In genomic region chr17:78727057-78727456, GRCh38 we compare ENCODE assay signal across 20 cellular contexts. TPM values are rescaled to one million over a fixed set of nuclear protein-coding genes. Genes with fewer than 3 reads are reported as not detected.
DNase-seq lines count a peak whose midpoint lies in the region; ATAC-seq, FAIRE-seq and TF ChIP-seq lines count a peak whose summit lies in the region.
"Had no signal": no experiment of that assay in that cellular context is flagged by ENCODE, and none has a peak within 500 bp of the region (broad histone marks: within the 10 kb centered on the region; RNA-seq: fewer than 3 reads in every experiment).

No MANE protein-coding gene starts in this region.

- no peak for TF ChIP-seq CTCF in CD8-positive, alpha-beta T cell (IDR thresholded peaks at IDR 0.05)
- TF ChIP-seq CTCF in activated B cell treated with CpG ODN at 0.5 μM for 24 hours (IDR thresholded peaks at IDR 0.05) (no peak), H1 (IDR thresholded peaks at IDR 0.05; ENCODE audit: control extremely low read depth in 1 of 3, insufficient read depth in 1 of 3, low read depth in 1 of 3, low read length in 3 of 3) (no peak), right atrium auricular region (IDR thresholded peaks at IDR 0.05) (no peak)

- no peak for FAIRE-seq in H1 (lab: Jason Lieb, UNC)
- FAIRE-seq: endometrium, GM19239, kidney had no signal

- H3K4me3 ChIP-seq in BLaER1 treated with 17β-estradiol and CSF1 and Interleukin-3, amounts not matched to agents 10 nM and 100 nM = peak overlapping the region in 3 of 10 experiments; percentile 15 to 27 (median 22); a peak in 2 of 20 replicates
- peak overlapping the region; percentile 5 for H3K4me3 ChIP-seq in CD8-positive, alpha-beta T cell (ENCODE audit: low read depth, low read length)
- H3K4me3 ChIP-seq in H1 (ENCODE audit: extremely low read depth in 1 of 4, insufficient read depth in 2 of 4, low read depth in 3 of 4, low read length in 4 of 4) (no peak overlapping the region), right atrium auricular region (no peak overlapping the region)
- H3K4me3 ChIP-seq: ascending aorta, upper lobe of left lung had no signal

- H3K23ac ChIP-seq in H1 (ENCODE audit: insufficient read length) = no peak overlapping the region

- peaks cover 0 to 57% (median 14%) of the 10 kb centered on the region in 11 experiments; a peak in 15 of 22 replicates for H3K36me3 ChIP-seq in BLaER1 treated with 17β-estradiol and CSF1 and Interleukin-3, amounts not matched to agents 10 nM and 100 nM
- no peaks in the 10 kb centered on the region for H3K36me3 ChIP-seq in CD8-positive, alpha-beta T cell (ENCODE audit: insufficient read depth, low read length)
- H3K36me3 ChIP-seq in H1 (ENCODE audit: control insufficient read depth in 2 of 4, insufficient read depth in 4 of 4, low read length in 3 of 4) (no peaks in the 10 kb centered on the region), right atrium auricular region (no peaks in the 10 kb centered on the region)

- H3K56ac ChIP-seq in H1 (replicated peaks; ENCODE audit: insufficient read length, low read depth, low read length) = no peak overlapping the region

- no peak overlapping the region for H3K18ac ChIP-seq in H1 (ENCODE audit: extremely low read depth, low read length)

- peak overlapping the region; percentile 73 for H3K4me3 Mint-ChIP-seq in CD8-positive, alpha-beta T cell
- peak overlapping the region; percentile 42 for H3K4me3 Mint-ChIP-seq in activated B cell treated with CpG ODN at 0.5 μM for 24 hours

- no peaks in the 10 kb centered on the region for H3K27me3 ChIP-seq in BLaER1 treated with 17β-estradiol and CSF1 and Interleukin-3, amounts not matched to agents 10 nM and 100 nM
- no peaks in the 10 kb centered on the region for H3K27me3 ChIP-seq in CD8-positive, alpha-beta T cell (ENCODE audit: insufficient read depth, low read length)
- H3K27me3 ChIP-seq in H1 (replicated peaks in 1 of 4; ENCODE audit: control insufficient read depth in 3 of 4, extremely low read depth in 1 of 4, insufficient read depth in 3 of 4, low read length in 3 of 4) (peaks cover 0 to 3% (median 0%) of the 10 kb centered on the region in 4 experiments; a peak in 1 of 7 replicates), right atrium auricular region (no peaks in the 10 kb centered on the region)
- H3K27me3 ChIP-seq: ascending aorta, upper lobe of left lung had no signal

- H4K5ac ChIP-seq in H1 (ENCODE audit: insufficient read length, low read depth, low read length) = no peak overlapping the region

- no peak for TF ChIP-seq POLR2A in H1 (IDR thresholded peaks at IDR 0.05; ENCODE audit: control extremely low read depth in 1 of 2, low read depth in 2 of 2, low read length in 2 of 2)

- POLR2A ChIA-PET in CD8-positive, alpha-beta T cell (lab: Charles Lee) = no interaction called here
- POLR2A ChIA-PET in activated B cell treated with CpG ODN at 0.5 μM for 24 hours (lab: Charles Lee) = interaction anchor here (1.2 to 3.2 kb wide), 4 partner anchors 9 to 14 kb away, joined by 3 to 48 read pairs (median 12); no protein-coding TSS in a partner anchor
- POLR2A ChIA-PET in H1 (lab: Charles Lee; ENCODE audit: partially characterized antibody) = no interaction called here

- H2BK12ac ChIP-seq in H1 (ENCODE audit: low read depth, low read length) = no peak overlapping the region

- peaks cover 33 to 100% (median 93%) of the 10 kb centered on the region in 11 experiments for H4K20me1 ChIP-seq in BLaER1 treated with 17β-estradiol and CSF1 and Interleukin-3, amounts not matched to agents 10 nM and 100 nM
- peaks cover 0 to 19% of the 10 kb centered on the region in 2 experiments for H4K20me1 ChIP-seq in H1 (replicated peaks in 1 of 2; ENCODE audit: control insufficient read depth in 1 of 2, insufficient read depth in 2 of 2, low read length in 2 of 2)

- TF ChIP-seq EP300 in H1 (IDR thresholded peaks at IDR 0.05; ENCODE audit: borderline replicate concordance in 1 of 2, low read depth in 2 of 2, low read length in 2 of 2) = no peak

- H2AK5ac ChIP-seq in H1 (ENCODE audit: low read depth, low read length) = no peak overlapping the region

- H3K27ac Mint-ChIP-seq in CD8-positive, alpha-beta T cell = peak overlapping the region; percentile 78
- H3K27ac Mint-ChIP-seq in activated B cell treated with CpG ODN at 0.5 μM for 24 hours = peak overlapping the region; percentile 91

- H2BK20ac ChIP-seq in H1 (ENCODE audit: low read length) = no peak overlapping the region

- no peak overlapping the region for H2BK15ac ChIP-seq in H1 (ENCODE audit: low read length)

- peaks cover 89% of the 10 kb centered on the region for H3K4me1 Mint-ChIP-seq in CD8-positive, alpha-beta T cell (ENCODE audit: low read depth)
- peaks cover 93% of the 10 kb centered on the region for H3K4me1 Mint-ChIP-seq in activated B cell treated with CpG ODN at 0.5 μM for 24 hours

- peak overlapping the region in 8 of 11 experiments; percentile 11 to 74 (median 60); a peak in 12 of 22 replicates for H3K9ac ChIP-seq in BLaER1 treated with 17β-estradiol and CSF1 and Interleukin-3, amounts not matched to agents 10 nM and 100 nM
- no peak overlapping the region for H3K9ac ChIP-seq in H1 (replicated peaks in 1 of 4; ENCODE audit: extremely low read depth in 1 of 4, low read depth in 3 of 4, low read length in 3 of 4)

- peaks cover 100% of the 10 kb centered on the region in 10 experiments for H3K4me1 ChIP-seq in BLaER1 treated with 17β-estradiol and CSF1 and Interleukin-3, amounts not matched to agents 10 nM and 100 nM
- peaks cover 89% of the 10 kb centered on the region for H3K4me1 ChIP-seq in CD8-positive, alpha-beta T cell (ENCODE audit: insufficient read depth, low read length)
- H3K4me1 ChIP-seq in H1 (replicated peaks in 1 of 4; ENCODE audit: control insufficient read depth in 3 of 4, insufficient read depth in 4 of 4, low read length in 3 of 4) = peaks cover 17 to 34% (median 23%) of the 10 kb centered on the region in 4 experiments
- H3K4me1 ChIP-seq in right atrium auricular region = peaks cover 0 to 33% of the 10 kb centered on the region in 2 donors

- peaks cover 2% of the 10 kb centered on the region; the same call in 1 of the 2 replicates for H3K79me1 ChIP-seq in H1 (ENCODE audit: low read depth, low read length)

- H3K14ac ChIP-seq in H1 (ENCODE audit: insufficient read length) = no peak overlapping the region

- H3K27ac ChIP-seq in BLaER1 treated with 17β-estradiol and CSF1 and Interleukin-3, amounts not matched to agents 10 nM and 100 nM = peak overlapping the region in 6 of 11 experiments; percentile 38 to 84 (median 72); a peak in 11 of 22 replicates
- no peak overlapping the region for H3K27ac ChIP-seq in CD8-positive, alpha-beta T cell (ENCODE audit: low read depth, low read length)
- H3K27ac ChIP-seq in H1 (ENCODE audit: low read depth, low read length) = no peak overlapping the region
- no peak overlapping the region for H3K27ac ChIP-seq in right atrium auricular region
- H3K27ac ChIP-seq: ascending aorta, upper lobe of left lung had no signal

- H4K8ac ChIP-seq in H1 (ENCODE audit: extremely low read depth, insufficient read depth, low read length) = no peak overlapping the region

- WGBS in H1 (ENCODE audit: extremely low coverage in 1 of 2, insufficient coverage in 1 of 2, insufficient read length in 1 of 2, insufficient replicate concordance in 2 of 2, low coverage in 1 of 2, low lambda C conversion rate in 2 of 2, missing lambda C conversion rate in 1 of 2), 2 experiments = 97% methylated on average over 5 of the region's 5 CpGs; no CpG with 5 or more reads in 1 of the 2 experiments

- DNase-seq in CD8-positive, alpha-beta T cell = no peak
- DNase-seq in activated B cell treated with CpG ODN at 0.5 μM for 24 hours = no peak
- no peak for DNase-seq in H1 (ENCODE audit: low read depth in 1 of 2, low spot score in 2 of 2)
- DNase-seq in HCEC 1CT = no peak
- no peak for DNase-seq in activated CD8-positive, alpha-beta memory T cell treated with anti-CD3 and anti-CD28 coated beads, Interleukin-2, amount 50 U/mL, for 4 hours
- no peak for DNase-seq in right atrium auricular region (ENCODE audit: low spot score)
- no peak for DNase-seq in pons (ENCODE audit: low spot score)
- DNase-seq: hippocampal formation; kidney; mesenchymal stem cell; NCI-H1436 treated with DMSO at 0.1 percent for 48 hours; NCI-H2227 treated with DMSO at 0.1 percent for 48 hours; NK-92 treated with Interleukin-12 subunit alpha and Interleukin-12 subunit beta, amount 100 ng/mL, for 24 hours; stimulated activated naive CD4-positive, alpha-beta T cell; SW 1271 had no signal

- H3K4me2 ChIP-seq in BLaER1 treated with 17β-estradiol and CSF1 and Interleukin-3, amounts not matched to agents 10 nM and 100 nM = peak overlapping the region; percentile 90 to 99 (median 97)
- no peak overlapping the region for H3K4me2 ChIP-seq in H1 (ENCODE audit: insufficient read depth in 1 of 2, low read depth in 2 of 2, low read length in 2 of 2)

- ATAC-seq in CD8-positive, alpha-beta T cell = no peak
- no peak for ATAC-seq in activated B cell treated with CpG ODN at 0.5 μM for 24 hours (ENCODE audit: low read depth)

- no peak overlapping the region for H2BK5ac ChIP-seq in H1 (ENCODE audit: low read depth, low read length)

- no peaks in the 10 kb centered on the region for H3K79me2 ChIP-seq in H1 (ENCODE audit: control insufficient read depth in 1 of 2, insufficient read depth in 2 of 2, low read length in 2 of 2)

- peaks cover 7% of the 10 kb centered on the region for H3K23me2 ChIP-seq in H1 (ENCODE audit: low read depth, low read length)

- H3K9me3 Mint-ChIP-seq in CD8-positive, alpha-beta T cell = no peaks in the 10 kb centered on the region
- H3K9me3 Mint-ChIP-seq in activated B cell treated with CpG ODN at 0.5 μM for 24 hours = no peaks in the 10 kb centered on the region

- H3K36me3 Mint-ChIP-seq in CD8-positive, alpha-beta T cell = peaks cover 44% of the 10 kb centered on the region
- H3K36me3 Mint-ChIP-seq in activated B cell treated with CpG ODN at 0.5 μM for 24 hours (ENCODE audit: low read depth) = peaks cover 64% of the 10 kb centered on the region

- CTCF ChIA-PET in CD8-positive, alpha-beta T cell (lab: Charles Lee) = interaction anchor here (2.6 to 7.1 kb wide), 2 partner anchors 11 to 18 kb away, joined by 9 to 36 read pairs; no protein-coding TSS in a partner anchor
- CTCF ChIA-PET in activated B cell treated with CpG ODN at 0.5 μM for 24 hours (lab: Charles Lee) (no interaction called here), H1 (lab: Charles Lee; ENCODE audit: partially characterized antibody) (interaction anchor here (0.5 to 2.8 kb wide), 6 partner anchors 11 to 168 kb away, joined by 3 to 12 read pairs (median 6); no protein-coding TSS in a partner anchor)

- H3K9me3 ChIP-seq in BLaER1 treated with 17β-estradiol and CSF1 and Interleukin-3, amounts not matched to agents 10 nM and 100 nM (replicated peaks in 1 of 11) = no peaks in the 10 kb centered on the region
- no peaks in the 10 kb centered on the region for H3K9me3 ChIP-seq in CD8-positive, alpha-beta T cell (ENCODE audit: low read length)
- H3K9me3 ChIP-seq in H1 (ENCODE audit: insufficient read depth in 2 of 2, low read depth in 1 of 2, low read length in 1 of 2) (no peaks in the 10 kb centered on the region), right atrium auricular region (no peaks in the 10 kb centered on the region)
- H3K9me3 ChIP-seq: ascending aorta, upper lobe of left lung had no signal

- no peak overlapping the region for H2AFZ ChIP-seq in H1 (ENCODE audit: low read length)

- intact Hi-C loops in CD8-positive, alpha-beta T cell (cut with DNase I, micrococcal nuclease) = no loop called here
- intact Hi-C loops in activated B cell treated with CpG ODN at 0.5 μM for 24 hours (cut with micrococcal nuclease) = no loop called here

- no peak overlapping the region for H4K91ac ChIP-seq in H1 (replicated peaks; ENCODE audit: insufficient read length, low read length)

- H2BK120ac ChIP-seq in H1 (replicated peaks; ENCODE audit: low read depth, low read length) = no peak overlapping the region

- H3K27me3 Mint-ChIP-seq in CD8-positive, alpha-beta T cell (ENCODE audit: low read depth) = no peaks in the 10 kb centered on the region
- H3K27me3 Mint-ChIP-seq in activated B cell treated with CpG ODN at 0.5 μM for 24 hours = no peaks in the 10 kb centered on the region

- no peak for TF ChIP-seq RAD21 in H1 (IDR thresholded peaks at IDR 0.05 in 1 of 2, conservative IDR thresholded peaks at IDR 0.05 in 1 of 2; ENCODE audit: low read depth in 2 of 2, low read length in 2 of 2)

- no peak overlapping the region for H3K4ac ChIP-seq in H1 (replicated peaks; ENCODE audit: insufficient read length, low read depth, low read length)

RNA-seq across cellular contexts. Expression of gene CYTH1, which starts 55.0 kb away (rescaled TPM):
- total RNA-seq in CD8-positive, alpha-beta T cell = 100 to 1,000 TPM; 475 to 490 TPM
- 368 and 391 TPM in 2 replicates for total RNA-seq in activated B cell treated with CpG ODN at 0.5 μM for 24 hours
- total RNA-seq in H1 (2021; fragmentation: NEBNext Ultra II Directional; extraction: Animal tissue kit (Norgen Biotek cat#: 25700)) = 14.7 and 14.8 TPM in 2 replicates
- polyA plus RNA-seq in H1 (2011; rRNA removed) = 12.8 and 13.8 TPM in 2 replicates
- 14.2 TPM for polyA plus RNA-seq in H1 (2011; cell fraction: cytosol; rRNA removed)
- polyA plus RNA-seq in H1 (2011; cell fraction: nucleus; rRNA removed) = 40.9 TPM
- 10.4 to 15.6 TPM (median 10.9 TPM) in 4 replicates for polyA plus RNA-seq in H1 (2012, experiment 1 of 2)
- polyA plus RNA-seq in H1 (2012, experiment 2 of 2) = 4.7 TPM
- polyA plus RNA-seq in H1 (2013, experiment 1 of 2) = 9.9 TPM
- 9.8 TPM for polyA plus RNA-seq in H1 (2013, experiment 2 of 2)
- 16.3 and 17.5 TPM in 2 replicates for polyA minus RNA-seq in H1 (2011; rRNA and poly(A)+ RNA removed)
- 12.4 TPM for polyA minus RNA-seq in H1 (2011; cell fraction: cytosol; rRNA and poly(A)+ RNA removed)
- 20.9 TPM for polyA minus RNA-seq in H1 (2011; cell fraction: nucleus; rRNA and poly(A)+ RNA removed)
- 10 to 100 TPM; 23.8 to 31.0 TPM for total RNA-seq in right atrium auricular region

Comparison
In these comparisons a context has a peak if more than half of its experiments do, and no peak if none do; other contexts are left out.
1. H3K27ac ChIP-seq: peak in BLaER1 treated with 17β-estradiol and CSF1 and Interleukin-3, amounts not matched to agents 10 nM and 100 nM (6 of 11); none in CD8-positive, alpha-beta T cell (single experiment), H1 (single experiment) and right atrium auricular region (0 of 2).
2. H3K4me2 ChIP-seq: peak in BLaER1 treated with 17β-estradiol and CSF1 and Interleukin-3, amounts not matched to agents 10 nM and 100 nM (11 of 11); none in H1 (0 of 2).
3. H3K9ac ChIP-seq: peak in BLaER1 treated with 17β-estradiol and CSF1 and Interleukin-3, amounts not matched to agents 10 nM and 100 nM (8 of 11); none in H1 (0 of 4).
4. RNA of gene CYTH1, which starts 55.0 kb away (total RNA-seq): 475 to 490 TPM in CD8-positive, alpha-beta T cell and 368 to 391 TPM in activated B cell treated with CpG ODN at 0.5 μM for 24 hours; 23.8 to 31.0 TPM in right atrium auricular region and 14.7 to 14.8 TPM in H1; every median in the first group is over 10 times any median in the second.